ENCODE assay signal across 23 cellular contexts in genomic region chr15:94242257-94242656, GRCh38.
"Had no signal": no experiment of that assay in that cellular context is flagged by ENCODE, and none has a peak within 500 bp of the region (broad histone marks: within the 10 kb centered on the region; RNA-seq: fewer than 3 reads in every experiment).

No MANE protein-coding gene starts in this region.

- H3K27me3 Mint-ChIP-seq: activated CD4-positive, alpha-beta memory T cell treated with anti-CD3 and anti-CD28 coated beads for 36 hours; activated naive CD4-positive, alpha-beta T cell treated with anti-CD3 and anti-CD28 coated beads, Interleukin-2, amount 50 U/mL, for 24 hours; naive thymus-derived CD8-positive, alpha-beta T cell; stimulated activated naive B cell treated with anti-CD40 and anti-IgM and Interleukin-4, amounts not matched to agents 10 μg/mL and 1 μg/mL and 100 μg/mL, for 72 hours had no signal

- H3K27me3 ChIP-seq: ascending aorta, brain microvascular endothelial cell, esophagus muscularis mucosa, uterus had no signal

- H3K4me3 ChIP-seq: ascending aorta, esophagus muscularis mucosa, left ventricle myocardium inferior, uterus had no signal

- H3K4me1 ChIP-seq: ascending aorta, esophagus muscularis mucosa, left ventricle myocardium inferior, uterus had no signal

- DNase-seq: activated CD4-positive, alpha-beta memory T cell treated with anti-CD3 and anti-CD28 coated beads for 36 hours; activated CD4-positive, alpha-beta T cell treated with anti-CD3 and anti-CD28 coated beads for 4 hours; activated gamma-delta T cell treated with Interleukin-2 at 50 U/mL for 16 hours; activated T-cell treated with anti-CD3 and anti-CD28 coated beads for 4 hours; brain microvascular endothelial cell; central memory CD4-positive, alpha-beta T cell; glutamatergic neuron; hippocampal formation; left ventricle myocardium inferior; naive thymus-derived CD8-positive, alpha-beta T cell; small intestine; stimulated activated CD4-positive, alpha-beta T cell treated with anti-CD3 and anti-CD28 coated beads, Interleukin-2, amount 100 ng/mL, for 48 hours; stimulated activated CD8-positive, alpha-beta memory T cell treated with anti-CD3 and anti-CD28 coated beads, Interleukin-4, amount 100 ng/mL, for 48 hours; stimulated activated naive B cell treated with anti-CD40 and anti-IgM and Interleukin-4, amounts not matched to agents 10 μg/mL and 1 μg/mL and 100 μg/mL, for 72 hours; trophoblast cell; uterus had no signal

- H3K79me2 ChIP-seq: parathyroid adenoma had no signal

- H3K36me3 ChIP-seq: ascending aorta, brain microvascular endothelial cell, esophagus muscularis mucosa, left ventricle myocardium inferior, uterus had no signal

- H3K9me3 ChIP-seq: ascending aorta, esophagus muscularis mucosa, left ventricle myocardium inferior, uterus had no signal

- H3K36me3 Mint-ChIP-seq: activated naive CD4-positive, alpha-beta T cell treated with anti-CD3 and anti-CD28 coated beads, Interleukin-2, amount 50 U/mL, for 24 hours; mesothelial cell of epicardium; WTC11 had no signal

- ATAC-seq: naive thymus-derived CD8-positive, alpha-beta T cell; sciatic nerve; stimulated activated naive B cell treated with anti-CD40 and anti-IgM and Interleukin-4, amounts not matched to agents 10 μg/mL and 1 μg/mL and 100 μg/mL, for 72 hours; WTC11 had no signal

- H3K9me3 Mint-ChIP-seq: activated CD4-positive, alpha-beta memory T cell treated with anti-CD3 and anti-CD28 coated beads for 36 hours; activated naive CD4-positive, alpha-beta T cell treated with anti-CD3 and anti-CD28 coated beads, Interleukin-2, amount 50 U/mL, for 24 hours; mesothelial cell of epicardium; naive thymus-derived CD8-positive, alpha-beta T cell; stimulated activated naive B cell treated with anti-CD40 and anti-IgM and Interleukin-4, amounts not matched to agents 10 μg/mL and 1 μg/mL and 100 μg/mL, for 72 hours; WTC11 had no signal

- H2AFZ ChIP-seq: parathyroid adenoma had no signal

- H3K9ac ChIP-seq: parathyroid adenoma had no signal

- H3K27ac ChIP-seq: ascending aorta, brain microvascular endothelial cell, esophagus muscularis mucosa, left ventricle myocardium inferior, parathyroid adenoma, uterus had no signal

- H3K27ac Mint-ChIP-seq: activated CD4-positive, alpha-beta memory T cell treated with anti-CD3 and anti-CD28 coated beads for 36 hours; activated naive CD4-positive, alpha-beta T cell treated with anti-CD3 and anti-CD28 coated beads, Interleukin-2, amount 50 U/mL, for 24 hours; mesothelial cell of epicardium; stimulated activated naive B cell treated with anti-CD40 and anti-IgM and Interleukin-4, amounts not matched to agents 10 μg/mL and 1 μg/mL and 100 μg/mL, for 72 hours; WTC11 had no signal

- H3K4me3 Mint-ChIP-seq: activated CD4-positive, alpha-beta memory T cell treated with anti-CD3 and anti-CD28 coated beads for 36 hours; activated naive CD4-positive, alpha-beta T cell treated with anti-CD3 and anti-CD28 coated beads, Interleukin-2, amount 50 U/mL, for 24 hours; mesothelial cell of epicardium; naive thymus-derived CD8-positive, alpha-beta T cell; stimulated activated naive B cell treated with anti-CD40 and anti-IgM and Interleukin-4, amounts not matched to agents 10 μg/mL and 1 μg/mL and 100 μg/mL, for 72 hours; WTC11 had no signal
